ENCODE assay signal across 14 cellular contexts in the genomic region with DNA sequence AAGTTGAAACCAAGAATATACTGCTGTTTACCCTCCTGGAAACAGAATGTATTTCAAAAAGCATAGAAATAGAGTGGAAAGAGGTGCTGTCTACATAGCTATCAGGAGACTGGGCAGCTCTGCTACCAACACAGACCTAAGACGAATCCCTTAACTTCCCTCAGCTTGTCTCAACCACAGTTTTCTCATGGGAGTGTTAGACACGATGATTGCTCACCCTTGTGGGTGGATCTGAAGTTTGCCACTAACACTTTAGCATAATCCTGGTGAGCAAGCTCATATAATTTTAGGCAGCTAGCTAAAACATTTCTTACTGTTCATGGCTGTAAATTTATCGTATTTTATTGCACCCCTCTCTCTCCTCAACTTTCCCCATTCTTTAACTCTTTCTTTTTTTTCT. TPM values are rescaled to one million over a fixed set of nuclear protein-coding genes. Genes with fewer than 3 reads are reported as not detected.
DNase-seq lines count a peak whose midpoint lies in the region; ATAC-seq, FAIRE-seq and TF ChIP-seq lines count a peak whose summit lies in the region.
"Had no signal": no experiment of that assay in that cellular context is flagged by ENCODE, and none has a peak within 500 bp of the region (broad histone marks: within the 10 kb centered on the region; RNA-seq: fewer than 3 reads in every experiment).

No MANE protein-coding gene starts in this region.

- no peaks in the 10 kb centered on the region for H3K4me1 ChIP-seq in keratinocyte (ENCODE audit: control insufficient read depth, extremely low read depth, insufficient read depth, low read length)
- H3K4me1 ChIP-seq: esophagus squamous epithelium had no signal

- peaks cover 2 to 3% of the 10 kb centered on the region in 2 experiments for H3K36me3 ChIP-seq in keratinocyte (ENCODE audit: control insufficient read depth in 2 of 2, extremely low read depth in 1 of 2, insufficient read depth in 2 of 2, low read length in 2 of 2)
- H3K36me3 ChIP-seq: cardiac muscle cell, esophagus squamous epithelium had no signal

- TF ChIP-seq CTCF in AG09309 (IDR thresholded peaks at IDR 0.05; ENCODE audit: control insufficient read depth, insufficient read depth, low read depth, low read length, missing control alignments) (peak; percentile 44), keratinocyte (optimal IDR thresholded peaks at IDR 0.05 in 1 of 3, IDR thresholded peaks at IDR 0.05 in 1 of 3, conservative IDR thresholded peaks at IDR 0.05 in 1 of 3; ENCODE audit: extremely low read depth in 1 of 3, insufficient read depth in 2 of 3, low read length in 3 of 3) (peak in 2 of 3 experiments; percentile 10 to 42)

- H3K27ac Mint-ChIP-seq in T-helper 17 cell: no peak overlapping the region

- ATAC-seq in HG03354 (IDR thresholded peaks at IDR 0.05; ENCODE audit: poor library complexity, severe bottlenecking, unreplicated experiment) (no peak), T-helper 17 cell (no peak)
- ATAC-seq: left ventricle myocardium superior had no signal

- H3K4me3 Mint-ChIP-seq in T-helper 17 cell: no peak overlapping the region

- H3K79me2 ChIP-seq in keratinocyte (ENCODE audit: control insufficient read depth, insufficient read depth, low read length): no peaks in the 10 kb centered on the region

- H3K27ac ChIP-seq in keratinocyte (ENCODE audit: control insufficient read depth, insufficient read depth, low read length): no peak overlapping the region
- H3K27ac ChIP-seq: cardiac muscle cell, esophagus squamous epithelium, VCaP had no signal

- no peak overlapping the region for H3K9ac ChIP-seq in keratinocyte (ENCODE audit: control insufficient read depth, extremely low read depth, insufficient read depth, low read length)

- peaks cover 5% of the 10 kb centered on the region for H3K4me1 Mint-ChIP-seq in T-helper 17 cell

- no peaks in the 10 kb centered on the region for H3K9me1 ChIP-seq in keratinocyte (ENCODE audit: control insufficient read depth, extremely low read depth, insufficient read depth, low read length)

- TF ChIP-seq POLR2A in H54 (IDR thresholded peaks at IDR 0.05; ENCODE audit: low read depth, low read length): no peak

- dilution Hi-C loops in keratinocyte (cut with MboI; ENCODE audit: extremely low pct_ligation_motif_present, low sequenced_read_pairs): no loop called here

- DNase-seq in AG09309 (ENCODE audit: low read depth) (peak; percentile 56), H54 (ENCODE audit: insufficient read length, low spot score) (no peak), astrocyte of the hippocampus (ENCODE audit: low read depth, low spot score) (peak; percentile 65), keratinocyte (ENCODE audit: low read depth, low spot score) (no peak), DMS79 (lab: John Stamatoyannopoulos, UW) (no peak), NCI-H774 (lab: John Stamatoyannopoulos, UW) (no peak), T-helper 17 cell (no peak)
- DNase-seq: activated T-cell treated with anti-CD3 and anti-CD28 coated beads for 4 hours, esophagus squamous epithelium, left ventricle myocardium superior, RPMI8226 had no signal

- H2AFZ ChIP-seq in keratinocyte (ENCODE audit: control insufficient read depth, low read length): no peak overlapping the region

- H3K9me3 ChIP-seq in keratinocyte (ENCODE audit: control insufficient read depth, low read depth, low read length) (no peaks in the 10 kb centered on the region), T-helper 17 cell (ENCODE audit: control insufficient read depth, low read length, poor library complexity, severe bottlenecking) (no peaks in the 10 kb centered on the region)
- H3K9me3 ChIP-seq: esophagus squamous epithelium had no signal

- H4K20me1 ChIP-seq in keratinocyte (ENCODE audit: control insufficient read depth, extremely low read depth, insufficient read depth, low read length): no peaks in the 10 kb centered on the region

- peaks cover 6% of the 10 kb centered on the region for H3K36me3 Mint-ChIP-seq in T-helper 17 cell (ENCODE audit: low read depth)

- FAIRE-seq in H54 (lab: Jason Lieb, UNC): peak; percentile 60
- FAIRE-seq in keratinocyte (lab: Jason Lieb, UNC): peak; percentile 44

- H3K4me2 ChIP-seq in keratinocyte (ENCODE audit: control insufficient read depth, extremely low read depth, insufficient read depth, low read depth, low read length): no peak overlapping the region

- H3K4me3 ChIP-seq in AG09309 (ENCODE audit: control insufficient read depth, low read depth, low read length) (no peak overlapping the region), keratinocyte (ENCODE audit: control insufficient read depth in 2 of 3, extremely low read depth in 1 of 3, insufficient read depth in 2 of 3, low read depth in 1 of 3, low read length in 3 of 3) (no peak overlapping the region)
- H3K4me3 ChIP-seq: cardiac muscle cell, esophagus squamous epithelium had no signal

- H3K27me3 ChIP-seq in keratinocyte (ENCODE audit: control insufficient read depth, extremely low read depth, insufficient read depth, low read length): no peaks in the 10 kb centered on the region
- H3K27me3 ChIP-seq: cardiac muscle cell, esophagus squamous epithelium had no signal

- H3K27me3 Mint-ChIP-seq in T-helper 17 cell: no peaks in the 10 kb centered on the region

RNA-seq across cellular contexts. Expression of gene C12orf75, which starts 38.5 kb away (rescaled TPM):
- polyA plus RNA-seq in keratinocyte: 114 to 160 TPM (median 123 TPM) in 3 replicates
- 16.9 TPM for polyA plus RNA-seq in keratinocyte (2011; ENCODE audit: low read depth)
- 159 and 285 TPM in 2 replicates for polyA plus RNA-seq in keratinocyte (2011; cell fraction: cytosol; rRNA removed)
- polyA plus RNA-seq in keratinocyte (2011; cell fraction: nucleus; rRNA removed): 40.4 and 50.7 TPM in 2 replicates
- polyA plus RNA-seq in keratinocyte (2012; ENCODE audit: low replicate concordance): 33.3 and 120 TPM in 2 replicates
- polyA minus RNA-seq in keratinocyte: 6.0 to 46.7 TPM (median 32.0 TPM) in 3 replicates
- 82.7 TPM for polyA minus RNA-seq in keratinocyte (2011; cell fraction: cytosol; rRNA and poly(A)+ RNA removed)
- 12.0 and 18.7 TPM in 2 replicates for polyA minus RNA-seq in keratinocyte (2011; cell fraction: nucleus; rRNA and poly(A)+ RNA removed)
- total RNA-seq in T-helper 17 cell: 10 to 100 TPM; 33.2 to 41.3 TPM

Comparison
In these comparisons a context has a peak if more than half of its experiments do, and no peak if none do; other contexts are left out.
1. DNase-seq: peak in AG09309 (single experiment) and astrocyte of the hippocampus (single experiment); none in H54 (single experiment), keratinocyte (single experiment), DMS79 (single experiment), NCI-H774 (single experiment) and T-helper 17 cell (0 of 3).